In genomic region chr9:19201899-19202891, GRCh38 we compare ENCODE assay signal across 14 cellular contexts. TPM values are rescaled to one million over a fixed set of nuclear protein-coding genes. Genes with fewer than 3 reads are reported as not detected.
DNase-seq lines count a peak whose midpoint lies in the region; ATAC-seq and TF ChIP-seq lines count a peak whose summit lies in the region.
"Had no signal": no experiment of that assay in that cellular context is flagged by ENCODE, and none has a peak within 500 bp of the region (broad histone marks: within the 10 kb centered on the region; RNA-seq: fewer than 3 reads in every experiment).

No MANE protein-coding gene starts in this region.

- TF ChIP-seq CTCF in right atrium auricular region (IDR thresholded peaks at IDR 0.05): no peak
- no peak for TF ChIP-seq CTCF in VCaP (conservative IDR thresholded peaks at IDR 0.05)

- 63% methylated on average over 13 of the region's 13 CpGs for WGBS in right cardiac atrium
- 72 to 74% methylated on average over 9 of the region's 13 CpGs for WGBS in mesodermal cell (ENCODE audit: insufficient coverage in 2 of 2), 2 experiments

- H3K27ac ChIP-seq in right cardiac atrium (ENCODE audit: low read length) (no peak overlapping the region), right atrium auricular region (no peak overlapping the region), VCaP (peak overlapping the region; percentile 97), mesodermal cell (ENCODE audit: low read depth, low read length, severe bottlenecking) (peak overlapping the region; percentile 99)
- H3K27ac ChIP-seq: KMS-11 had no signal

- ATAC-seq in right cardiac atrium: peak; percentile 53 to 80
- ATAC-seq in activated naive CD4-positive, alpha-beta T cell treated with anti-CD3 and anti-CD28 coated beads, Interleukin-2, amount 50 U/mL, for 72 hours: no peak
- ATAC-seq in GM18868 (IDR thresholded peaks at IDR 0.05; ENCODE audit: unreplicated experiment): no peak
- ATAC-seq in HG03095 (IDR thresholded peaks at IDR 0.05; ENCODE audit: unreplicated experiment): no peak

- DNase-seq in right cardiac atrium (peak in 1 of 3 donors; percentile 18), right atrium auricular region (ENCODE audit: low spot score) (no peak), T-helper 2 cell (no peak)
- DNase-seq in activated naive CD4-positive, alpha-beta T cell treated with anti-CD3 and anti-CD28 coated beads, Interleukin-2, amount 50 U/mL, for 72 hours (ENCODE audit: low spot score in 2 of 2): no peak
- DNase-seq: activated naive CD8-positive, alpha-beta T cell treated with anti-CD3 and anti-CD28 coated beads, Interleukin-2, amount 10 ng/mL, durations not matched to agents 7 days and 5 days; foreskin melanocyte; kidney; NCI-H446; stimulated activated CD4-positive, alpha-beta T cell treated with anti-CD3 and anti-CD28 coated beads, Interleukin-15, amount 100 ng/mL, for 24 hours had no signal

- H3K4me1 ChIP-seq in right cardiac atrium (ENCODE audit: control insufficient read depth, insufficient read depth, low read length) (peaks cover 2% of the 10 kb centered on the region), right atrium auricular region (peaks cover 0 to 14% of the 10 kb centered on the region in 2 donors), mesodermal cell (ENCODE audit: control insufficient read depth, insufficient read depth, low read length, poor library complexity, severe bottlenecking) (peaks cover 8% of the 10 kb centered on the region)

- no peak overlapping the region for H3K4me3 ChIP-seq in right cardiac atrium (ENCODE audit: low read length)
- no peak overlapping the region for H3K4me3 ChIP-seq in right atrium auricular region
- H3K4me3 ChIP-seq in mesodermal cell (ENCODE audit: extremely low read depth, insufficient read depth, low read length, poor library complexity, severe bottlenecking): no peak overlapping the region

- no peaks in the 10 kb centered on the region for H3K27me3 ChIP-seq in right cardiac atrium (ENCODE audit: control insufficient read depth, insufficient read depth)
- no peaks in the 10 kb centered on the region for H3K27me3 ChIP-seq in right atrium auricular region

- H3K9me3 Mint-ChIP-seq in activated naive CD4-positive, alpha-beta T cell treated with anti-CD3 and anti-CD28 coated beads, Interleukin-2, amount 50 U/mL, for 72 hours: no peaks in the 10 kb centered on the region
- H3K9me3 Mint-ChIP-seq: activated naive CD8-positive, alpha-beta T cell treated with anti-CD3 and anti-CD28 coated beads, Interleukin-2, amount 10 ng/mL, durations not matched to agents 7 days and 5 days had no signal

- H3K27ac Mint-ChIP-seq in activated naive CD4-positive, alpha-beta T cell treated with anti-CD3 and anti-CD28 coated beads, Interleukin-2, amount 50 U/mL, for 72 hours: no peak overlapping the region
- H3K27ac Mint-ChIP-seq: activated naive CD8-positive, alpha-beta T cell treated with anti-CD3 and anti-CD28 coated beads, Interleukin-2, amount 10 ng/mL, durations not matched to agents 7 days and 5 days had no signal

- H3K36me3 ChIP-seq in right atrium auricular region (no peaks in the 10 kb centered on the region), mesodermal cell (ENCODE audit: control insufficient read depth, insufficient read depth, low read length) (no peaks in the 10 kb centered on the region)

- H3K36me3 Mint-ChIP-seq in activated naive CD4-positive, alpha-beta T cell treated with anti-CD3 and anti-CD28 coated beads, Interleukin-2, amount 50 U/mL, for 72 hours: no peaks in the 10 kb centered on the region
- H3K36me3 Mint-ChIP-seq: activated naive CD8-positive, alpha-beta T cell treated with anti-CD3 and anti-CD28 coated beads, Interleukin-2, amount 10 ng/mL, durations not matched to agents 7 days and 5 days had no signal

- intact Hi-C loops in right cardiac atrium (cut with DNase I): no loop called here

- no peaks in the 10 kb centered on the region for H3K9me3 ChIP-seq in right cardiac atrium (ENCODE audit: control insufficient read depth, low read length)
- no peaks in the 10 kb centered on the region for H3K9me3 ChIP-seq in right atrium auricular region
- no peaks in the 10 kb centered on the region for H3K9me3 ChIP-seq in mesodermal cell (ENCODE audit: control insufficient read depth, low read length)

RNA-seq across cellular contexts. Expression of gene DENND4C, which starts 28.3 kb away (rescaled TPM):
- total RNA-seq in right cardiac atrium (10 to 100 TPM; 41.9 to 61.5 (median 44.3) TPM), right atrium auricular region (10 to 100 TPM; 53.7 to 55.4 TPM)
- polyA plus RNA-seq in right cardiac atrium: 13.0 TPM
- 35.8 TPM for polyA plus RNA-seq in mesodermal cell (2013, experiment 1 of 2)
- 42.1 TPM for polyA plus RNA-seq in mesodermal cell (2013, experiment 2 of 2)
- 10 to 100 TPM in 1 of 2 donors, 1 to 10 TPM in 1; 6.5 to 20.1 TPM for total RNA-seq in activated naive CD4-positive, alpha-beta T cell treated with anti-CD3 and anti-CD28 coated beads, Interleukin-2, amount 50 U/mL, for 72 hours

Comparison
In these comparisons a context has a peak if more than half of its experiments do, and no peak if none do; other contexts are left out.
1. ATAC-seq: peak in right cardiac atrium (2 of 2); none in activated naive CD4-positive, alpha-beta T cell treated with anti-CD3 and anti-CD28 coated beads, Interleukin-2, amount 50 U/mL, for 72 hours (0 of 2), GM18868 (single experiment) and HG03095 (single experiment).
2. H3K27ac ChIP-seq: peak in VCaP (single experiment) and mesodermal cell (single experiment); none in right cardiac atrium (single experiment) and right atrium auricular region (0 of 2).